13 cellular contexts compared by ENCODE assay signal in genomic region chr7:18289801-18290200, GRCh38.
DNase-seq lines count a peak whose midpoint lies in the region; ATAC-seq lines count a peak whose summit lies in the region.
"Had no signal": no experiment of that assay in that cellular context is flagged by ENCODE, and none has a peak within 500 bp of the region (broad histone marks: within the 10 kb centered on the region; RNA-seq: fewer than 3 reads in every experiment).

No MANE protein-coding gene starts in this region.

- H3K27ac Mint-ChIP-seq in natural killer cell treated with Interleukin-12 subunit alpha and Interleukin-12 subunit beta and Interleukin-15 and Interleukin-18, amount 100 ng/mL, for 72 hours: peak overlapping the region; percentile 8 to 85
- H3K27ac Mint-ChIP-seq: activated CD4-positive, alpha-beta T cell treated with anti-CD3 and anti-CD28 coated beads for 36 hours had no signal

- no peaks in the 10 kb centered on the region for H3K9me3 Mint-ChIP-seq in natural killer cell treated with Interleukin-12 subunit alpha and Interleukin-12 subunit beta and Interleukin-15 and Interleukin-18, amount 100 ng/mL, for 72 hours

- DNase-seq in NCI-H69 (lab: John Stamatoyannopoulos, UW): peak; percentile 75
- no peak for DNase-seq in natural killer cell treated with Interleukin-12 subunit alpha and Interleukin-12 subunit beta and Interleukin-15 and Interleukin-18, amount 100 ng/mL, for 72 hours (ENCODE audit: low spot score)
- no peak for DNase-seq in stimulated activated CD4-positive, alpha-beta T cell treated with anti-CD3 and anti-CD28 coated beads, Interleukin-1b, Interleukin-23, amount 100 ng/mL, for 48 hours
- no peak for DNase-seq in activated CD8-positive, alpha-beta memory T cell treated with anti-CD3 and anti-CD28 coated beads, Interleukin-2, amount 50 U/mL, for 48 hours
- DNase-seq: activated CD4-positive, alpha-beta T cell treated with anti-CD3 and anti-CD28 coated beads for 36 hours; activated gamma-delta T cell; erythroblast; mesendoderm; NCI-H748 treated with DMSO at 0.1 percent for 48 hours had no signal

- no peaks in the 10 kb centered on the region for H3K27me3 Mint-ChIP-seq in natural killer cell treated with Interleukin-12 subunit alpha and Interleukin-12 subunit beta and Interleukin-15 and Interleukin-18, amount 100 ng/mL, for 72 hours

- peaks cover 6% of the 10 kb centered on the region for H3K36me3 Mint-ChIP-seq in natural killer cell treated with Interleukin-12 subunit alpha and Interleukin-12 subunit beta and Interleukin-15 and Interleukin-18, amount 100 ng/mL, for 72 hours

- peak overlapping the region; percentile 77 for H3K4me3 Mint-ChIP-seq in natural killer cell treated with Interleukin-12 subunit alpha and Interleukin-12 subunit beta and Interleukin-15 and Interleukin-18, amount 100 ng/mL, for 72 hours
- H3K4me3 Mint-ChIP-seq: activated CD4-positive, alpha-beta T cell treated with anti-CD3 and anti-CD28 coated beads for 36 hours had no signal

- ATAC-seq in GM18861 (IDR thresholded peaks at IDR 0.05; ENCODE audit: unreplicated experiment) (peak; percentile 2), GM21717 (IDR thresholded peaks at IDR 0.05; ENCODE audit: unreplicated experiment) (peak; percentile 9), HG02840 (IDR thresholded peaks at IDR 0.05; ENCODE audit: low FRiP score, unreplicated experiment) (no peak)
- no peak for ATAC-seq in natural killer cell treated with Interleukin-12 subunit alpha and Interleukin-12 subunit beta and Interleukin-15 and Interleukin-18, amount 100 ng/mL, for 72 hours
- ATAC-seq: activated CD4-positive, alpha-beta T cell treated with anti-CD3 and anti-CD28 coated beads for 36 hours; SK-N-SH treated with all-trans-retinoic acid at 6 μM for 48 hours had no signal

- H3K4me1 Mint-ChIP-seq in natural killer cell treated with Interleukin-12 subunit alpha and Interleukin-12 subunit beta and Interleukin-15 and Interleukin-18, amount 100 ng/mL, for 72 hours (ENCODE audit: low read depth in 2 of 2): peaks cover 40 to 46% of the 10 kb centered on the region in 2 donors

Comparison
In these comparisons a context has a peak if more than half of its experiments do, and no peak if none do; other contexts are left out.
1. ATAC-seq: peak in GM18861 (single experiment) and GM21717 (single experiment); none in natural killer cell treated with Interleukin-12 subunit alpha and Interleukin-12 subunit beta and Interleukin-15 and Interleukin-18, amount 100 ng/mL, for 72 hours (0 of 2) and HG02840 (single experiment).